Comparison of ENCODE assay signal across 12 cellular contexts in genomic region chr13:99486996-99487395, GRCh38. TPM values are rescaled to one million over a fixed set of nuclear protein-coding genes. Genes with fewer than 3 reads are reported as not detected.
DNase-seq lines count a peak whose midpoint lies in the region; ATAC-seq and TF ChIP-seq lines count a peak whose summit lies in the region.
"Had no signal": no experiment of that assay in that cellular context is flagged by ENCODE, and none has a peak within 500 bp of the region (broad histone marks: within the 10 kb centered on the region; RNA-seq: fewer than 3 reads in every experiment).

No MANE protein-coding gene starts in this region.

- peak overlapping the region; percentile 32 for H3K27ac Mint-ChIP-seq in activated CD8-positive, alpha-beta T cell treated with anti-CD3 and anti-CD28 coated beads, Interleukin-2, amount 10 ng/mL, durations not matched to agents 7 days and 5 days
- H3K27ac Mint-ChIP-seq in effector memory CD8-positive, alpha-beta T cell, result no peak overlapping the region
- H3K27ac Mint-ChIP-seq: CD8-positive, alpha-beta memory T cell had no signal

- H3K4me1 ChIP-seq in HEK293 (ENCODE audit: control insufficient read depth, insufficient read depth, low read length) (no peaks in the 10 kb centered on the region), testis (no peaks in the 10 kb centered on the region), heart left ventricle (peaks cover 0 to 11% (median 0%) of the 10 kb centered on the region in 12 donors)
- H3K4me1 ChIP-seq in effector memory CD4-positive, alpha-beta T cell (ENCODE audit: control insufficient read depth, insufficient read depth, low read length, poor library complexity, severe bottlenecking), result no peaks in the 10 kb centered on the region

- TF ChIP-seq CTCF in HEK293 (tag by site-specific recombination; IDR thresholded peaks at IDR 0.05) (no peak), testis (IDR thresholded peaks at IDR 0.05) (no peak), heart left ventricle (IDR thresholded peaks at IDR 0.05) (no peak)

- H3K9me3 ChIP-seq in HEK293 (ENCODE audit: control insufficient read depth, insufficient read depth, low read depth, low read length) (no peaks in the 10 kb centered on the region), testis (no peaks in the 10 kb centered on the region), heart left ventricle (peaks cover 0 to 4% (median 0%) of the 10 kb centered on the region in 12 donors)
- peaks cover 3% of the 10 kb centered on the region for H3K9me3 ChIP-seq in effector memory CD4-positive, alpha-beta T cell (ENCODE audit: control insufficient read depth, low read length)

- intact Hi-C loops in testis (cut with DNase I; ENCODE audit: low total_unique reads), result no loop called here
- intact Hi-C loops in heart left ventricle (cut with DNase I), result no loop called here

- peaks cover 40% of the 10 kb centered on the region for H3K4me1 Mint-ChIP-seq in activated CD8-positive, alpha-beta T cell treated with anti-CD3 and anti-CD28 coated beads, Interleukin-2, amount 10 ng/mL, durations not matched to agents 7 days and 5 days (ENCODE audit: low read depth)
- H3K4me1 Mint-ChIP-seq in effector memory CD8-positive, alpha-beta T cell (ENCODE audit: low read depth in 2 of 2), result peaks cover 7 to 13% of the 10 kb centered on the region in 2 donors

- TF ChIP-seq POLR2A in testis (IDR thresholded peaks at IDR 0.05), result no peak
- TF ChIP-seq POLR2A in heart left ventricle (IDR thresholded peaks at IDR 0.05), result no peak

- no peak overlapping the region for H3K27ac ChIP-seq in HEK293 (ENCODE audit: extremely low read depth, low read depth, low read length)
- no peak overlapping the region for H3K27ac ChIP-seq in testis
- H3K27ac ChIP-seq in effector memory CD4-positive, alpha-beta T cell (ENCODE audit: insufficient read depth, low read length, poor library complexity, severe bottlenecking), result no peak overlapping the region
- H3K27ac ChIP-seq in heart left ventricle, result no peak overlapping the region

- CTCF ChIA-PET in HEK293 (lab: Yijun Ruan, JAX), result no interaction called here
- CTCF ChIA-PET in activated CD8-positive, alpha-beta T cell treated with anti-CD3 and anti-CD28 coated beads, Interleukin-2, amount 10 ng/mL, durations not matched to agents 7 days and 5 days (lab: Charles Lee), result interaction anchor here (1.1 kb wide), 1 partner anchor 44 kb away, joined by 3 read pairs; no protein-coding TSS in a partner anchor

- H3K4me3 Mint-ChIP-seq in activated CD8-positive, alpha-beta T cell treated with anti-CD3 and anti-CD28 coated beads, Interleukin-2, amount 10 ng/mL, durations not matched to agents 7 days and 5 days, result no peak overlapping the region
- no peak overlapping the region for H3K4me3 Mint-ChIP-seq in effector memory CD8-positive, alpha-beta T cell
- H3K4me3 Mint-ChIP-seq: CD8-positive, alpha-beta memory T cell had no signal

- peak; percentile 14 for DNase-seq in MV-4-11 (lab: John Stamatoyannopoulos, UW)
- no peak for DNase-seq in activated CD8-positive, alpha-beta T cell treated with anti-CD3 and anti-CD28 coated beads, Interleukin-2, amount 10 ng/mL, durations not matched to agents 7 days and 5 days
- DNase-seq in testis, result peak; percentile 59
- DNase-seq in effector memory CD4-positive, alpha-beta T cell, result no peak
- no peak for DNase-seq in heart left ventricle
- DNase-seq in effector memory CD8-positive, alpha-beta T cell, result no peak
- DNase-seq: CD8-positive, alpha-beta memory T cell; DND-41; GF-D8; KBM-7 had no signal

- no peaks in the 10 kb centered on the region for H3K36me3 ChIP-seq in HEK293 (ENCODE audit: control insufficient read depth in 2 of 2, insufficient read depth in 1 of 2, low read length in 2 of 2)
- H3K36me3 ChIP-seq in testis (ENCODE audit: low read depth, missing control alignments), result no peaks in the 10 kb centered on the region
- H3K36me3 ChIP-seq in effector memory CD4-positive, alpha-beta T cell (ENCODE audit: control insufficient read depth, insufficient read depth, low read length), result no peaks in the 10 kb centered on the region
- H3K36me3 ChIP-seq in heart left ventricle, result no peaks in the 10 kb centered on the region

- POLR2A ChIA-PET in HEK293 (lab: Yijun Ruan, JAX), result no interaction called here
- POLR2A ChIA-PET in activated CD8-positive, alpha-beta T cell treated with anti-CD3 and anti-CD28 coated beads, Interleukin-2, amount 10 ng/mL, durations not matched to agents 7 days and 5 days (lab: Charles Lee), result interaction anchor here (2.1 kb wide), 1 partner anchor 9 kb away, joined by 7 read pairs; no protein-coding TSS in a partner anchor

- no peaks in the 10 kb centered on the region for H3K27me3 ChIP-seq in testis
- no peaks in the 10 kb centered on the region for H3K27me3 ChIP-seq in effector memory CD4-positive, alpha-beta T cell (replicated peaks; ENCODE audit: control insufficient read depth, insufficient read depth, low read length, poor library complexity, severe bottlenecking)
- H3K27me3 ChIP-seq in heart left ventricle, result no peaks in the 10 kb centered on the region

- H3K4me3 ChIP-seq in HEK293 (ENCODE audit: low read depth, low read length) (no peak overlapping the region), testis (no peak overlapping the region), heart left ventricle (no peak overlapping the region)
- H3K4me3 ChIP-seq in effector memory CD4-positive, alpha-beta T cell (ENCODE audit: insufficient read depth, low read depth, low read length, poor library complexity, severe bottlenecking), result no peak overlapping the region

- no peaks in the 10 kb centered on the region for H3K27me3 Mint-ChIP-seq in activated CD8-positive, alpha-beta T cell treated with anti-CD3 and anti-CD28 coated beads, Interleukin-2, amount 10 ng/mL, durations not matched to agents 7 days and 5 days (ENCODE audit: low read depth)
- H3K27me3 Mint-ChIP-seq in effector memory CD8-positive, alpha-beta T cell, result no peaks in the 10 kb centered on the region
- H3K27me3 Mint-ChIP-seq: CD8-positive, alpha-beta memory T cell had no signal

- H3K36me3 Mint-ChIP-seq in activated CD8-positive, alpha-beta T cell treated with anti-CD3 and anti-CD28 coated beads, Interleukin-2, amount 10 ng/mL, durations not matched to agents 7 days and 5 days (ENCODE audit: low read depth), result peaks cover 25% of the 10 kb centered on the region
- H3K36me3 Mint-ChIP-seq in effector memory CD8-positive, alpha-beta T cell (ENCODE audit: insufficient read depth), result peaks cover 3% of the 10 kb centered on the region

- 64 to 66% methylated on average over 3 of the region's 3 CpGs for WGBS in testis, 2 donors
- WGBS in heart left ventricle, 4 donors, result 85 to 94% (median 88%) methylated on average over 3 of the region's 3 CpGs

- peaks cover 14% of the 10 kb centered on the region for H3K9me3 Mint-ChIP-seq in activated CD8-positive, alpha-beta T cell treated with anti-CD3 and anti-CD28 coated beads, Interleukin-2, amount 10 ng/mL, durations not matched to agents 7 days and 5 days (ENCODE audit: insufficient read depth)
- H3K9me3 Mint-ChIP-seq in effector memory CD8-positive, alpha-beta T cell, result no peaks in the 10 kb centered on the region

- no peak for ATAC-seq in activated CD8-positive, alpha-beta T cell treated with anti-CD3 and anti-CD28 coated beads, Interleukin-2, amount 10 ng/mL, durations not matched to agents 7 days and 5 days
- no peak for ATAC-seq in heart left ventricle
- ATAC-seq in effector memory CD8-positive, alpha-beta T cell (replicated peaks), result no peak
- ATAC-seq: HCT116 had no signal

TF ChIP-seq in HEK293, 187 proteins besides CTCF, POLR2A, EP300 and RAD21:
- TF ChIP-seq SP2 (tag by site-specific recombination; IDR thresholded peaks at IDR 0.05) (peak; percentile 28), ZNF449 (tag by site-specific recombination; IDR thresholded peaks at IDR 0.05) (no peak), ZNF521 (tag by site-specific recombination; IDR thresholded peaks at IDR 0.05) (no peak), TCF7L2 (IDR thresholded peaks at IDR 0.05; ENCODE audit: borderline replicate concordance, low read depth, low read length) (no peak)

RNA-seq across cellular contexts. Expression of gene TM9SF2, which starts 14.3 kb away (rescaled TPM):
- 10 to 100 TPM; 64.4 to 64.5 TPM for total RNA-seq in activated CD8-positive, alpha-beta T cell treated with anti-CD3 and anti-CD28 coated beads, Interleukin-2, amount 10 ng/mL, durations not matched to agents 7 days and 5 days
- 100 to 1,000 TPM; 106 to 119 TPM for total RNA-seq in testis
- 136 TPM for polyA plus RNA-seq in testis (ENCODE audit: insufficient read depth, low read depth, low replicate concordance)
- total RNA-seq in heart left ventricle, result 10 to 100 TPM; 54.2 to 83.4 (median 68.2) TPM
- polyA plus RNA-seq in heart left ventricle, result 10 to 100 TPM; 22.4 to 84.3 TPM

Comparison
In these comparisons a context has a peak if more than half of its experiments do, and no peak if none do; other contexts are left out.
1. DNase-seq: peak in MV-4-11 (single experiment) and testis (single experiment); none in activated CD8-positive, alpha-beta T cell treated with anti-CD3 and anti-CD28 coated beads, Interleukin-2, amount 10 ng/mL, durations not matched to agents 7 days and 5 days (single experiment), effector memory CD4-positive, alpha-beta T cell (0 of 3), heart left ventricle (0 of 5) and effector memory CD8-positive, alpha-beta T cell (0 of 3).